Comparison of ENCODE assay signal across 20 cellular contexts in the genomic region with DNA sequence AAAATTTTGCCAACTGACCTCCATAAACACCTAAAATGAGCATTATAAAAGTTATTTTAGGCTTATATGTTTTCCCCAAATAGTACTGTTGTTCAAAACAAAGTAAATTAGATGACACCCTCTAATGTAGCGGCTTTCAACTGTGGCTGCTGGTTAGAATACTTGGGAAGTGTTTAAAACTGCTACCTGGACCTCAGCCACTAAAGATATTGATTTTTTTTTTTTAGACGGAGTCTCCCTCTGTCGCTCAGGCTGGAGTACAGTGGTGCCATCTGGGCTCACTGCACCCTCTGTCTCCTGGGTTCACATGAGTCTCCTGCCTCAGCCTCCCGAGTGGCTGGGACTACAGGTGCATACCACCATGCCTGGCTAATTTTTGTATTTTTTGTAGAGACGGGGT. TPM values are rescaled to one million over a fixed set of nuclear protein-coding genes. Genes with fewer than 3 reads are reported as not detected.
A peak's percentile ranks its signal among the peaks of the same experiment; 100 is the strongest.
DNase-seq lines count a peak whose midpoint lies in the region; ATAC-seq and TF ChIP-seq lines count a peak whose summit lies in the region.
"Had no signal": no experiment of that assay in that cellular context is flagged by ENCODE, and none has a peak within 500 bp of the region (broad histone marks: within the 10 kb centered on the region; RNA-seq: fewer than 3 reads in every experiment).

No MANE protein-coding gene starts in this region.

- H3K27ac Mint-ChIP-seq in CD4-positive, CD25-positive, alpha-beta regulatory T cell: peak overlapping the region in 2 of 3 donors; percentile 77 to 83
- H3K27ac Mint-ChIP-seq in T-helper 17 cell (peak overlapping the region; percentile 91), naive B cell (peak overlapping the region in 4 of 6 donors; percentile 16 to 38 (median 34))
- H3K27ac Mint-ChIP-seq: HFFc6, IgD-negative memory B cell had no signal

- peaks cover 3 to 32% (median 18%) of the 10 kb centered on the region in 4 donors for H3K4me1 Mint-ChIP-seq in CD4-positive, CD25-positive, alpha-beta regulatory T cell
- peaks cover 27% of the 10 kb centered on the region for H3K4me1 Mint-ChIP-seq in T-helper 17 cell
- H3K4me1 Mint-ChIP-seq in naive B cell: peaks cover 0 to 8% (median 3%) of the 10 kb centered on the region in 3 donors

- peaks cover 24% of the 10 kb centered on the region for H3K36me3 ChIP-seq in CD4-positive, CD25-positive, alpha-beta regulatory T cell (ENCODE audit: control insufficient read depth, insufficient read depth, low read length)
- peaks cover 0 to 10% of the 10 kb centered on the region in 2 experiments for H3K36me3 ChIP-seq in trophoblast cell (ENCODE audit: control insufficient read depth in 1 of 2, insufficient read depth in 2 of 2, low read length in 2 of 2)
- H3K36me3 ChIP-seq in colonic mucosa: no peaks in the 10 kb centered on the region

- H3K79me1 ChIP-seq in trophoblast cell (ENCODE audit: low read length): no peaks in the 10 kb centered on the region

- no peak overlapping the region for H3K18ac ChIP-seq in trophoblast cell (ENCODE audit: low read length)

- H2BK120ac ChIP-seq in trophoblast cell (ENCODE audit: insufficient read depth, low read length, poor library complexity): no peak overlapping the region

- no peak for ATAC-seq in CD4-positive, CD25-positive, alpha-beta regulatory T cell (ENCODE audit: low read depth in 2 of 2)
- ATAC-seq in T-helper 17 cell (no peak), naive B cell (ENCODE audit: low read depth in 2 of 2) (no peak)
- ATAC-seq: CD8-positive, alpha-beta T cell; HCT116 had no signal

- no peaks in the 10 kb centered on the region for H3K9me3 Mint-ChIP-seq in CD4-positive, CD25-positive, alpha-beta regulatory T cell
- H3K9me3 Mint-ChIP-seq in naive B cell: no peaks in the 10 kb centered on the region
- H3K9me3 Mint-ChIP-seq: CD14-positive monocyte; CD8-positive, alpha-beta T cell; HFFc6; IgD-negative memory B cell had no signal

- no peak overlapping the region for H2AK5ac ChIP-seq in trophoblast cell (ENCODE audit: low read length)

- H3K79me2 ChIP-seq in trophoblast cell (ENCODE audit: control insufficient read depth, insufficient read depth, low read length, poor library complexity): no peaks in the 10 kb centered on the region

- intact Hi-C loops in colonic mucosa (cut with DNase I): no loop called here

- no peaks in the 10 kb centered on the region for H3K4me1 ChIP-seq in CD4-positive, CD25-positive, alpha-beta regulatory T cell (ENCODE audit: control insufficient read depth, insufficient read depth, low read length, poor library complexity, severe bottlenecking)
- H3K4me1 ChIP-seq in trophoblast cell (ENCODE audit: control insufficient read depth in 1 of 2, insufficient read depth in 2 of 2, low read length in 2 of 2) (peaks cover 0 to 3% of the 10 kb centered on the region in 2 experiments), colonic mucosa (no peaks in the 10 kb centered on the region)
- H3K4me1 ChIP-seq: BLaER1 had no signal

- H2BK5ac ChIP-seq in trophoblast cell (ENCODE audit: low read depth, low read length, poor library complexity): no peak overlapping the region

- TF ChIP-seq CTCF in colonic mucosa (IDR thresholded peaks at IDR 0.05): no peak

- H4K8ac ChIP-seq in trophoblast cell (ENCODE audit: low read depth, low read length): no peak overlapping the region

- no peak overlapping the region for H3K4me2 ChIP-seq in trophoblast cell (ENCODE audit: low read length)
- H3K4me2 ChIP-seq: BLaER1 had no signal

- H4K91ac ChIP-seq in trophoblast cell (ENCODE audit: low read depth, low read length): no peak overlapping the region

- H3K4me3 Mint-ChIP-seq in CD4-positive, CD25-positive, alpha-beta regulatory T cell: no peak overlapping the region
- H3K4me3 Mint-ChIP-seq in T-helper 17 cell: no peak overlapping the region
- no peak overlapping the region for H3K4me3 Mint-ChIP-seq in naive B cell
- H3K4me3 Mint-ChIP-seq: CD14-positive monocyte; CD8-positive, alpha-beta T cell; HFFc6; IgD-negative memory B cell had no signal

- H2AFZ ChIP-seq in trophoblast cell (ENCODE audit: insufficient read depth, low read length, poor library complexity): no peak overlapping the region

- no peaks in the 10 kb centered on the region for H3K27me3 Mint-ChIP-seq in CD4-positive, CD25-positive, alpha-beta regulatory T cell
- H3K27me3 Mint-ChIP-seq in T-helper 17 cell: no peaks in the 10 kb centered on the region
- H3K27me3 Mint-ChIP-seq in naive B cell: no peaks in the 10 kb centered on the region
- H3K27me3 Mint-ChIP-seq: IgD-negative memory B cell had no signal

- H3K23ac ChIP-seq in trophoblast cell (ENCODE audit: low read length): no peak overlapping the region

- H3K27ac ChIP-seq in CD4-positive, CD25-positive, alpha-beta regulatory T cell (ENCODE audit: insufficient read depth, low read length, poor library complexity, severe bottlenecking): no peak overlapping the region
- H3K27ac ChIP-seq in trophoblast cell (ENCODE audit: low read depth, low read length) (no peak overlapping the region), colonic mucosa (no peak overlapping the region)
- H3K27ac ChIP-seq: 22Rv1, BLaER1, HL-60 had no signal

- no peak overlapping the region for H2BK12ac ChIP-seq in trophoblast cell (ENCODE audit: low read length)

- no peak overlapping the region for H3K4ac ChIP-seq in trophoblast cell (ENCODE audit: low read depth, low read length)

- H3K14ac ChIP-seq in trophoblast cell (ENCODE audit: low read length): no peak overlapping the region

- no CpG with 5 or more reads among the region's 5 CpGs for WGBS in trophoblast cell (ENCODE audit: extremely low coverage, insufficient coverage, insufficient read length)

- H3K27me3 ChIP-seq in CD4-positive, CD25-positive, alpha-beta regulatory T cell (ENCODE audit: control insufficient read depth, insufficient read depth, low read length): no peaks in the 10 kb centered on the region
- H3K27me3 ChIP-seq in trophoblast cell (ENCODE audit: insufficient read depth, low read length) (no peaks in the 10 kb centered on the region), colonic mucosa (no peaks in the 10 kb centered on the region)
- H3K27me3 ChIP-seq: BLaER1 had no signal

- no peaks in the 10 kb centered on the region for H3K9me3 ChIP-seq in CD4-positive, CD25-positive, alpha-beta regulatory T cell (ENCODE audit: control insufficient read depth in 2 of 2, low read length in 2 of 2)
- H3K9me3 ChIP-seq in T-helper 17 cell (ENCODE audit: control insufficient read depth, low read length, poor library complexity, severe bottlenecking) (no peaks in the 10 kb centered on the region), trophoblast cell (ENCODE audit: insufficient read depth, low read depth, low read length) (no peaks in the 10 kb centered on the region), colonic mucosa (no peaks in the 10 kb centered on the region)
- H3K9me3 ChIP-seq: BLaER1 had no signal

- DNase-seq in DMS 273 (lab: John Stamatoyannopoulos, UW; ENCODE audit: unreplicated experiment): peak; percentile 17
- DNase-seq in DMS 273 treated with DMSO at 0.1 percent for 48 hours (lab: John Stamatoyannopoulos, UW): no peak
- DNase-seq in CD4-positive, CD25-positive, alpha-beta regulatory T cell: no peak
- DNase-seq in T-helper 17 cell: no peak
- DNase-seq in naive B cell: no peak
- DNase-seq in trophoblast cell: no peak
- no peak for DNase-seq in colonic mucosa
- DNase-seq: CD8-positive, alpha-beta T cell; DMS153; DMS79 treated with DMSO at 0.1 percent for 48 hours; GF-D8; GOT3; H7; HFFc6 had no signal

- H3K9ac ChIP-seq in trophoblast cell (ENCODE audit: low read length) (no peak overlapping the region), colonic mucosa (ENCODE audit: low read depth in 2 of 2, low read length in 2 of 2) (no peak overlapping the region)
- H3K9ac ChIP-seq: BLaER1 had no signal

- H4K12ac ChIP-seq in trophoblast cell (ENCODE audit: low read depth, low read length): no peak overlapping the region

- peaks cover 18% of the 10 kb centered on the region for H3K36me3 Mint-ChIP-seq in CD4-positive, CD25-positive, alpha-beta regulatory T cell
- H3K36me3 Mint-ChIP-seq in T-helper 17 cell (ENCODE audit: low read depth) (peaks cover 10% of the 10 kb centered on the region), naive B cell (peaks cover 2 to 4% of the 10 kb centered on the region in 2 donors)
- H3K36me3 Mint-ChIP-seq: IgD-negative memory B cell had no signal

- no peak overlapping the region for H3K4me3 ChIP-seq in CD4-positive, CD25-positive, alpha-beta regulatory T cell (ENCODE audit: low read depth, low read length)
- H3K4me3 ChIP-seq in trophoblast cell (ENCODE audit: low read depth, low read length): no peak overlapping the region
- no peak overlapping the region for H3K4me3 ChIP-seq in colonic mucosa
- H3K4me3 ChIP-seq: BLaER1 had no signal

RNA-seq across cellular contexts. Expression of a gene that starts 16.2 kb away (rescaled TPM):
- 49.1 TPM for total RNA-seq in CD4-positive, CD25-positive, alpha-beta regulatory T cell
- polyA plus RNA-seq in CD4-positive, CD25-positive, alpha-beta regulatory T cell: 10 to 100 TPM; 76.3 to 83.1 (median 77.6) TPM
- total RNA-seq in T-helper 17 cell: 10 to 100 TPM; 42.5 to 43.6 TPM
- 10 to 100 TPM; 23.9 to 43.6 (median 28.8) TPM for polyA plus RNA-seq in naive B cell (ENCODE audit: low read depth in 6 of 6)
- 21.0 and 21.3 TPM in 2 replicates for polyA plus RNA-seq in trophoblast cell (2013)
- 10 to 100 TPM; 23.6 to 36.0 TPM for total RNA-seq in colonic mucosa

RNA-seq across cellular contexts. Expression of a gene that starts 16.8 kb away (rescaled TPM):
- total RNA-seq in CD4-positive, CD25-positive, alpha-beta regulatory T cell: 52.6 TPM
- 100 to 1,000 TPM in 1 of 4 donors, 10 to 100 TPM in 3; 81.5 to 100 (median 89.3) TPM for polyA plus RNA-seq in CD4-positive, CD25-positive, alpha-beta regulatory T cell
- total RNA-seq in T-helper 17 cell (10 to 100 TPM; 37.7 to 41.7 TPM), colonic mucosa (10 to 100 TPM; 17.7 to 26.3 TPM)
- 10 to 100 TPM; 50.6 to 78.1 (median 66.2) TPM for polyA plus RNA-seq in naive B cell (ENCODE audit: low read depth in 6 of 6)
- 18.2 and 19.0 TPM in 2 replicates for polyA plus RNA-seq in trophoblast cell (2013)

Comparison
In these comparisons a context has a peak if more than half of its experiments do, and no peak if none do; other contexts are left out.
1. H3K27ac Mint-ChIP-seq: peak in every context shown above with its lines; median percentile 91 in T-helper 17 cell; 80 in CD4-positive, CD25-positive, alpha-beta regulatory T cell; 34 in naive B cell.